8 cellular contexts compared by ENCODE assay signal in the genomic region with DNA sequence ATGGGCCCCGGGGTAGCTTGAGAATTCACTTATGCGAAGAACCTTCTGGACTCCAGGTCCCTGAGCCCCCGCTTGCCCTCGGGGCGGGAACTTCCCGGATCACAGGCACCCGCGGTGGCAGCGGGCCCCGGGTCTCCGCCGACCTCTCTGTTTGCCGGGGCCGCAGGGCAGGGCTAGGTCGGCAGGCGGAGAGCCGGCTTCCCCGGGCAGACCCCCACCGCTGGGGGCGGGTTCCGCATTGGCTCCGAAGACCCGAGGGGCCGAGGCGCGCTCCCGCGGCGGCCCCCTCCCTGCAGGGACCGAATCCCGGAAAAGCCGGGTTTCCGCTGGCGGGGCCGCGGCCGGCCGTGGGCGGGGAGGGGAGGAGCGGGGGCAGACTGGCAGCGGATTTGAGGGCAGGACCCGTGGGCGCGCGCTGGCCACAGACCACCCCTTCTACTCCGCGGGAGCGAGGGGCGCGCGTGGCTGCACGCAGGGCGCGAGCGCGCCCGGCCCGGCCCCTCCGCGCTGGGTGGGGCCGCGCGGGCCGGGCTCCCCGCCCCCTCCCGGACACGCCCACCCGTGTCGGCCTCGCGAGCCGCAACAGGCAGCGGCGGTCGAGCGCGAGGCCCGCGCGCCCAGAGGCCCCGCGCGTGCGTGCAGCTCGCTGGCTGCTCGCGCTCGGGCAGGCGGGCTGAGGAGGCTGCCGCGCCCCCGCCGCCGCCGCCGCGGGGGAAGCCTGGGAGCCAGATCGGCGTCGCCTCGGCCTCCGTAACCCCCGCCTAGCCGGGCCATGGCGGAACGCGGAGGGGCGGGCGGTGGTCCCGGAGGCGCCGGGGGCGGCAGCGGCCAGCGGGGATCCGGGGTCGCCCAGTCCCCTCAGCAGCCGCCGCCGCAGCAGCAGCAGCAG. TPM values are rescaled to one million over a fixed set of nuclear protein-coding genes. Genes with fewer than 3 reads are reported as not detected.
DNase-seq lines count a peak whose midpoint lies in the region; ATAC-seq and TF ChIP-seq lines count a peak whose summit lies in the region.

A gene (plus strand): TSS at position 558 of the 889 bp plus-strand sequence. CDS start 215 bp downstream, at position 773.

- H3K9ac ChIP-seq in Loucy (ENCODE audit: low read depth, low read length, poor library complexity, severe bottlenecking) = peak within 1 kb of the TSS; percentile 65
- H3K9ac ChIP-seq in iPS-20b (ENCODE audit: low read depth, low read length) = peak within 1 kb of the TSS; percentile 64; the same call in 1 of the 2 replicates
- H3K9ac ChIP-seq in skeletal muscle tissue (ENCODE audit: low read depth in 1 of 3, low read length in 3 of 3) = peak within 1 kb of the TSS; percentile 73 to 80 (median 78)

- H3K9me3 ChIP-seq in Loucy (ENCODE audit: insufficient read depth, low read depth, low read length) = no peaks in the 10 kb centered on the region
- H3K9me3 ChIP-seq in breast epithelium = no peaks in the 10 kb centered on the region
- no peaks in the 10 kb centered on the region for H3K9me3 ChIP-seq in iPS-20b (ENCODE audit: insufficient read depth, low read depth, low read length)
- H3K9me3 ChIP-seq in skeletal muscle tissue (ENCODE audit: control insufficient read depth in 3 of 3, low read length in 3 of 3) = no peaks in the 10 kb centered on the region

- intact Hi-C loops in breast epithelium (cut with DNase I; ENCODE audit: low total_unique reads) = no loop called here

- ATAC-seq in GM21528 (IDR thresholded peaks at IDR 0.05; ENCODE audit: low FRiP score, unreplicated experiment) = peak; percentile 46

- H3K4me1 ChIP-seq in Loucy (ENCODE audit: insufficient read depth, low read length, poor library complexity, severe bottlenecking) (peaks cover 26% of the 10 kb centered on the region), breast epithelium (no peaks in the 10 kb centered on the region), iPS-20b (ENCODE audit: insufficient read depth, low read length) (peaks cover 11% of the 10 kb centered on the region), skeletal muscle tissue (ENCODE audit: control insufficient read depth in 3 of 3, insufficient read depth in 3 of 3, low read length in 3 of 3) (peaks cover 24 to 31% (median 26%) of the 10 kb centered on the region in 3 donors)

- TF ChIP-seq POLR2A in breast epithelium (IDR thresholded peaks at IDR 0.05) = no peak

- H3K27me3 ChIP-seq in Loucy (ENCODE audit: insufficient read depth, low read length, poor library complexity, severe bottlenecking) (no peaks in the 10 kb centered on the region), breast epithelium (no peaks in the 10 kb centered on the region), iPS-20b (ENCODE audit: insufficient read depth, low read length) (no peaks in the 10 kb centered on the region; the same call in 1 of the 2 replicates), skeletal muscle tissue (ENCODE audit: control insufficient read depth in 3 of 3, insufficient read depth in 3 of 3, low read length in 3 of 3) (no peaks in the 10 kb centered on the region)

- peaks cover 38% of the 10 kb centered on the region for H3K36me3 ChIP-seq in Loucy (ENCODE audit: insufficient read depth, low read length)
- H3K36me3 ChIP-seq in breast epithelium = peaks cover 8% of the 10 kb centered on the region
- peaks cover 47% of the 10 kb centered on the region for H3K36me3 ChIP-seq in iPS-20b (ENCODE audit: insufficient read depth, low read depth, low read length)
- peaks cover 24 to 42% (median 25%) of the 10 kb centered on the region in 3 donors for H3K36me3 ChIP-seq in skeletal muscle tissue (ENCODE audit: control insufficient read depth in 3 of 3, insufficient read depth in 3 of 3, low read length in 3 of 3)

- H3K9me2 ChIP-seq in Loucy (replicated peaks; ENCODE audit: low read depth, low read length) = no peaks in the 10 kb centered on the region

- peak within 1 kb of the TSS; percentile 88 to 98 for H3K27ac ChIP-seq in breast epithelium
- no peak within 1 kb of the TSS for H3K27ac ChIP-seq in iPS-20b (ENCODE audit: low read length)
- H3K27ac ChIP-seq in skeletal muscle tissue (ENCODE audit: low read depth, low read length) = peak within 1 kb of the TSS; percentile 83

- H3K79me2 ChIP-seq in Loucy (ENCODE audit: insufficient read depth, low read length) = peaks cover 28% of the 10 kb centered on the region; the same call in 1 of the 2 replicates

- H3K4me2 ChIP-seq in Loucy (ENCODE audit: low read depth, low read length, poor library complexity, severe bottlenecking) = peak within 1 kb of the TSS; percentile 73

- peaks cover 14% of the 10 kb centered on the region for H3F3A ChIP-seq in Loucy (ENCODE audit: low read depth)

- H2AFZ ChIP-seq in Loucy (ENCODE audit: low read length) = peak within 1 kb of the TSS; percentile 85; the same call in 1 of the 2 replicates

- peaks cover 16% of the 10 kb centered on the region for H4K20me1 ChIP-seq in Loucy (ENCODE audit: insufficient read depth, low read length, poor library complexity, severe bottlenecking)

- in situ Hi-C loops in Caki2 (cut with HindIII; ENCODE audit: low pct_unique_long_range_greater_than_20kb, low sequenced_read_pairs) = no loop called here

- peak within 1 kb of the TSS; percentile 75 for H3K4me3 ChIP-seq in Loucy (ENCODE audit: low read length, poor library complexity, severe bottlenecking)
- peak within 1 kb of the TSS; percentile 76 for H3K4me3 ChIP-seq in WI38 (ENCODE audit: low read depth, low read length)
- peak within 1 kb of the TSS; percentile 77 to 83 (median 81) for H3K4me3 ChIP-seq in breast epithelium
- H3K4me3 ChIP-seq in iPS-20b (ENCODE audit: low read length) = peak within 1 kb of the TSS; percentile 81
- H3K4me3 ChIP-seq in skeletal muscle tissue (ENCODE audit: low read length in 3 of 3) = peak within 1 kb of the TSS; percentile 75 to 77 (median 75)

- peak; percentile 49 for DNase-seq in Caki2 (ENCODE audit: low read depth)
- DNase-seq in breast epithelium (ENCODE audit: low spot score in 2 of 2) = peak; percentile 52 to 60
- DNase-seq in NCI-H1694 treated with DMSO at 0.1 percent for 48 hours (lab: John Stamatoyannopoulos, UW) = no peak

- TF ChIP-seq CTCF in Loucy (conservative IDR thresholded peaks at IDR 0.05; ENCODE audit: low read length) (no peak; the same call in 1 of the 2 replicates), WI38 (IDR thresholded peaks at IDR 0.05; ENCODE audit: low read depth, low read length) (no peak), breast epithelium (IDR thresholded peaks at IDR 0.05) (peak in 1 of 3 donors; percentile 23)

RNA-seq across cellular contexts. Expression of the gene that starts here (rescaled TPM):
- 4.2 and 15.9 TPM in 2 replicates for total RNA-seq in Caki2 (2014; rRNA removed; shearing (Covaris generic); ENCODE audit: low replicate concordance)
- total RNA-seq in breast epithelium (10 to 100 TPM; 37.9 to 40.6 (median 38.6) TPM), skeletal muscle tissue (13.6 TPM)
